ENCODE assay signal across 8 cellular contexts in genomic region chr12:122793685-122794106, GRCh38. TPM values are rescaled to one million over a fixed set of nuclear protein-coding genes. Genes with fewer than 3 reads are reported as not detected.
DNase-seq lines count a peak whose midpoint lies in the region; ATAC-seq and TF ChIP-seq lines count a peak whose summit lies in the region.

No MANE protein-coding gene starts in this region.

- H3K9me3 Mint-ChIP-seq in stimulated activated memory B cell treated with anti-CD40 and anti-IgM and Interleukin-4, amounts not matched to agents 10 μg/mL and 1 μg/mL and 100 μg/mL, for 72 hours: no peaks in the 10 kb centered on the region

- CTCF ChIA-PET in GM10248 (lab: Yijun Ruan, JAX): interaction anchor here (0.6 to 5.2 kb wide), 58 partner anchors 8 to 527 kb away, joined by 3 to 42 read pairs (median 4); partner anchors contain the start of genes ABCB9 and CCDC62

- H3K9me3 ChIP-seq in WERI-Rb-1 (ENCODE audit: severe bottlenecking): no peaks in the 10 kb centered on the region

- no peak overlapping the region for H3K4me3 Mint-ChIP-seq in stimulated activated memory B cell treated with anti-CD40 and anti-IgM and Interleukin-4, amounts not matched to agents 10 μg/mL and 1 μg/mL and 100 μg/mL, for 72 hours

- H3K36me3 Mint-ChIP-seq in stimulated activated memory B cell treated with anti-CD40 and anti-IgM and Interleukin-4, amounts not matched to agents 10 μg/mL and 1 μg/mL and 100 μg/mL, for 72 hours: no peaks in the 10 kb centered on the region

- no peak overlapping the region for H3K27ac Mint-ChIP-seq in stimulated activated memory B cell treated with anti-CD40 and anti-IgM and Interleukin-4, amounts not matched to agents 10 μg/mL and 1 μg/mL and 100 μg/mL, for 72 hours

- peaks cover 5% of the 10 kb centered on the region for H3K4me1 Mint-ChIP-seq in stimulated activated memory B cell treated with anti-CD40 and anti-IgM and Interleukin-4, amounts not matched to agents 10 μg/mL and 1 μg/mL and 100 μg/mL, for 72 hours

- H3K27me3 ChIP-seq in WERI-Rb-1 (ENCODE audit: insufficient read depth, low read depth, severe bottlenecking): no peaks in the 10 kb centered on the region

- POLR2A ChIA-PET in GM10248 (lab: Yijun Ruan, JAX): no interaction called here

- no peaks in the 10 kb centered on the region for H3K36me3 ChIP-seq in WERI-Rb-1

- no peak overlapping the region for H3K27ac ChIP-seq in WERI-Rb-1

- TF ChIP-seq CTCF in GM10248 (IDR thresholded peaks at IDR 0.05; ENCODE audit: control extremely low read depth, extremely low read depth, low read depth, missing control alignments) (peak; percentile 51), WERI-Rb-1 (IDR thresholded peaks at IDR 0.05; ENCODE audit: low read depth, low read length) (peak; percentile 52; the same call in 1 of the 2 replicates)

- no peak for ATAC-seq in stimulated activated memory B cell treated with anti-CD40 and anti-IgM and Interleukin-4, amounts not matched to agents 10 μg/mL and 1 μg/mL and 100 μg/mL, for 72 hours
- no peak for ATAC-seq in HG03108 (IDR thresholded peaks at IDR 0.05; ENCODE audit: unreplicated experiment)

- peak; percentile 75 for DNase-seq in AG08395 (ENCODE audit: low spot score)
- peak; percentile 66 for DNase-seq in GM10248 (ENCODE audit: extremely low spot score)
- peak; percentile 22 for DNase-seq in NCI-H2107 (lab: John Stamatoyannopoulos, UW)
- peak; percentile 18 for DNase-seq in WERI-Rb-1
- DNase-seq in germinal center (ENCODE audit: low spot score): peak; percentile 68
- peak; percentile 29 for DNase-seq in pulmonary artery endothelial cell (ENCODE audit: low read depth, low spot score)

- H3K4me3 ChIP-seq in WERI-Rb-1 (ENCODE audit: low read depth, low read length): no peak overlapping the region

- H3K27me3 Mint-ChIP-seq in stimulated activated memory B cell treated with anti-CD40 and anti-IgM and Interleukin-4, amounts not matched to agents 10 μg/mL and 1 μg/mL and 100 μg/mL, for 72 hours: no peaks in the 10 kb centered on the region

RNA-seq across cellular contexts. Expression of gene CCDC62, which starts 19.3 kb away (rescaled TPM):
- 0.39 and 0.46 TPM in 2 replicates for total RNA-seq in pulmonary artery endothelial cell

RNA-seq across cellular contexts. Expression of gene DENR, which starts 41.1 kb away (rescaled TPM):
- total RNA-seq in pulmonary artery endothelial cell: 41.4 and 43.0 TPM in 2 replicates

RNA-seq across cellular contexts. Expression of gene HIP1R, which starts 41.6 kb away (rescaled TPM):
- 121 and 150 TPM in 2 replicates for total RNA-seq in pulmonary artery endothelial cell

Comparison
In these comparisons a context has a peak if more than half of its experiments do, and no peak if none do; other contexts are left out.
1. DNase-seq: peak in every context shown above with its lines; median percentile 75 in AG08395; 68 in germinal center; 66 in GM10248; 29 in pulmonary artery endothelial cell; 22 in NCI-H2107; 18 in WERI-Rb-1.